Comparison of ENCODE assay signal across 1 cellular context in genomic region chr19:2458760-2459159, GRCh38. TPM values are rescaled to one million over a fixed set of nuclear protein-coding genes. Genes with fewer than 3 reads are reported as not detected.
"Had no signal": no experiment of that assay in that cellular context is flagged by ENCODE, and none has a peak within 500 bp of the region (broad histone marks: within the 10 kb centered on the region; RNA-seq: fewer than 3 reads in every experiment).

No MANE protein-coding gene starts in this region.

RNA-seq across cellular contexts. Expression of gene GADD45B, which starts 17.2 kb away (rescaled TPM):
- polyA plus RNA-seq: neural cell had no signal
